8 cellular contexts compared by ENCODE assay signal in genomic region chr3:113838631-113839209, GRCh38. TPM values are rescaled to one million over a fixed set of nuclear protein-coding genes. Genes with fewer than 3 reads are reported as not detected.
DNase-seq lines count a peak whose midpoint lies in the region; ATAC-seq and TF ChIP-seq lines count a peak whose summit lies in the region.

Gene GRAMD1C (plus strand): TSS chr3:113838788. CDS start chr3:113838910, 122 bp downstream.

- H3K4me2 ChIP-seq in Loucy (ENCODE audit: low read depth, low read length, poor library complexity, severe bottlenecking): peak within 1 kb of the TSS; percentile 72
- H3K4me2 ChIP-seq in neural cell (ENCODE audit: low read length): peak within 1 kb of the TSS; percentile 49

- no peak within 1 kb of the TSS for H3K27ac Mint-ChIP-seq in stimulated activated naive CD8-positive, alpha-beta T cell treated with anti-CD3 and anti-CD28 coated beads, Interleukin-15, amount 100 ng/mL, for 72 hours

- peak within 1 kb of the TSS; percentile 39 for H3K9ac ChIP-seq in Loucy (ENCODE audit: low read depth, low read length, poor library complexity, severe bottlenecking)
- H3K9ac ChIP-seq in neural cell (ENCODE audit: low read length): peak within 1 kb of the TSS; percentile 46

- ATAC-seq in RWPE2 (ENCODE audit: low read depth): peak; percentile 96
- peak; percentile 98 for ATAC-seq in stimulated activated naive CD8-positive, alpha-beta T cell treated with anti-CD3 and anti-CD28 coated beads, Interleukin-15, amount 100 ng/mL, for 72 hours

- H3K27ac ChIP-seq in RWPE2 (ENCODE audit: poor library complexity, severe bottlenecking) (peak within 1 kb of the TSS; percentile 29), neural cell (ENCODE audit: low read length) (no peak within 1 kb of the TSS)

- H3K4me1 Mint-ChIP-seq in stimulated activated naive CD8-positive, alpha-beta T cell treated with anti-CD3 and anti-CD28 coated beads, Interleukin-15, amount 100 ng/mL, for 72 hours: peaks cover 8% of the 10 kb centered on the region

- H3K9me3 Mint-ChIP-seq in stimulated activated naive CD8-positive, alpha-beta T cell treated with anti-CD3 and anti-CD28 coated beads, Interleukin-15, amount 100 ng/mL, for 72 hours: no peaks in the 10 kb centered on the region

- H3K4me1 ChIP-seq in HAP-1 (peaks cover 9% of the 10 kb centered on the region), Loucy (ENCODE audit: insufficient read depth, low read length, poor library complexity, severe bottlenecking) (peaks cover 3% of the 10 kb centered on the region), RWPE2 (ENCODE audit: insufficient read depth, poor library complexity, severe bottlenecking) (peaks cover 8% of the 10 kb centered on the region)

- H2AFZ ChIP-seq in Loucy (ENCODE audit: low read length) (peak within 1 kb of the TSS; percentile 89), neural cell (ENCODE audit: low read depth, low read length) (peak within 1 kb of the TSS; percentile 29)

- H3K27me3 ChIP-seq in HAP-1 (ENCODE audit: low read depth) (no peaks in the 10 kb centered on the region), Loucy (ENCODE audit: insufficient read depth, low read length, poor library complexity, severe bottlenecking) (no peaks in the 10 kb centered on the region), RWPE2 (ENCODE audit: insufficient read depth, poor library complexity, severe bottlenecking) (no peaks in the 10 kb centered on the region), neural cell (ENCODE audit: insufficient read depth, low read depth, low read length) (no peaks in the 10 kb centered on the region)

- H3K4me3 ChIP-seq in HAP-1: peak within 1 kb of the TSS; percentile 39
- peak within 1 kb of the TSS; percentile 75 for H3K4me3 ChIP-seq in Loucy (ENCODE audit: low read length, poor library complexity, severe bottlenecking)
- H3K4me3 ChIP-seq in RWPE2 (ENCODE audit: severe bottlenecking): peak within 1 kb of the TSS; percentile 77
- H3K4me3 ChIP-seq in foreskin fibroblast (ENCODE audit: low read depth in 1 of 2, low read length in 2 of 2): peak within 1 kb of the TSS; percentile 59 to 71
- H3K4me3 ChIP-seq in neural cell (ENCODE audit: low read length): peak within 1 kb of the TSS; percentile 72

- H3K36me3 ChIP-seq in HAP-1 (replicated peaks) (no peaks in the 10 kb centered on the region), Loucy (ENCODE audit: insufficient read depth, low read length) (no peaks in the 10 kb centered on the region), RWPE2 (ENCODE audit: low read depth) (no peaks in the 10 kb centered on the region), neural cell (ENCODE audit: insufficient read depth, low read length) (no peaks in the 10 kb centered on the region)

- H4K20me1 ChIP-seq in Loucy (ENCODE audit: insufficient read depth, low read length, poor library complexity, severe bottlenecking) (no peaks in the 10 kb centered on the region), neural cell (ENCODE audit: insufficient read depth) (no peaks in the 10 kb centered on the region)

- H3K79me2 ChIP-seq in Loucy (ENCODE audit: insufficient read depth, low read length) (no peaks in the 10 kb centered on the region), neural cell (replicated peaks; ENCODE audit: insufficient read depth, low read length) (no peaks in the 10 kb centered on the region)

- H3F3A ChIP-seq in Loucy (ENCODE audit: low read depth) (no peaks in the 10 kb centered on the region), neural cell (ENCODE audit: insufficient read depth, low read length, poor library complexity, severe bottlenecking) (no peaks in the 10 kb centered on the region)

- peak; percentile 89 for TF ChIP-seq RAD21 in neural cell (conservative IDR thresholded peaks at IDR 0.05)

- TF ChIP-seq CTCF in Loucy (conservative IDR thresholded peaks at IDR 0.05; ENCODE audit: low read length) (peak; percentile 81), RWPE2 (IDR thresholded peaks at IDR 0.05; ENCODE audit: poor library complexity, severe bottlenecking) (peak; percentile 97), foreskin fibroblast (IDR thresholded peaks at IDR 0.05; ENCODE audit: low read depth, low read length) (peak; percentile 89), neural cell (IDR thresholded peaks at IDR 0.05; ENCODE audit: poor library complexity, severe bottlenecking) (peak; percentile 96)

- no peaks in the 10 kb centered on the region for H3K9me2 ChIP-seq in Loucy (replicated peaks; ENCODE audit: low read depth, low read length)
- H3K9me2 ChIP-seq in neural cell (ENCODE audit: insufficient read depth, low read length): no peaks in the 10 kb centered on the region

- no peaks in the 10 kb centered on the region for H3K9me3 ChIP-seq in HAP-1
- H3K9me3 ChIP-seq in Loucy (ENCODE audit: insufficient read depth, low read depth, low read length): no peaks in the 10 kb centered on the region
- no peaks in the 10 kb centered on the region for H3K9me3 ChIP-seq in RWPE2 (ENCODE audit: severe bottlenecking)
- H3K9me3 ChIP-seq in neural cell (ENCODE audit: low read length): no peaks in the 10 kb centered on the region

- DNase-seq in ELR (ENCODE audit: low read depth): peak; percentile 92
- DNase-seq in HAP-1 (ENCODE audit: low spot score in 2 of 2): peak; percentile 89 to 90
- peak; percentile 83 for DNase-seq in RWPE2 (ENCODE audit: low spot score)
- DNase-seq in activated effector memory CD4-positive, alpha-beta T cell treated with Interleukin-2 at 50 U/mL for 16 hours: peak; percentile 73
- peak; percentile 83 to 95 for DNase-seq in foreskin fibroblast
- DNase-seq in stimulated activated naive CD8-positive, alpha-beta T cell treated with anti-CD3 and anti-CD28 coated beads, Interleukin-15, amount 100 ng/mL, for 72 hours: peak; percentile 81 to 88

- H3K27me3 Mint-ChIP-seq in stimulated activated naive CD8-positive, alpha-beta T cell treated with anti-CD3 and anti-CD28 coated beads, Interleukin-15, amount 100 ng/mL, for 72 hours: no peaks in the 10 kb centered on the region

- in situ Hi-C loops in HAP-1 (cut with MboI; ENCODE audit: low sequenced_read_pairs): loop anchor here (25.0 kb wide), 1 partner anchor 224 kb away; the partner anchor contains the start of genes CCDC191 and QTRT2

- TF ChIP-seq EP300 in neural cell (conservative IDR thresholded peaks at IDR 0.05; ENCODE audit: poor library complexity, severe bottlenecking): peak; percentile 43

- peak within 1 kb of the TSS; percentile 81 to 82 for H3K4me3 Mint-ChIP-seq in stimulated activated naive CD8-positive, alpha-beta T cell treated with anti-CD3 and anti-CD28 coated beads, Interleukin-15, amount 100 ng/mL, for 72 hours

TF ChIP-seq in neural cell, 6 proteins besides CTCF, POLR2A, EP300 and RAD21:
- peak; percentile 79 for TF ChIP-seq REST (IDR thresholded peaks at IDR 0.05; ENCODE audit: borderline replicate concordance)
- TF ChIP-seq POLR2AphosphoS5 (IDR thresholded peaks at IDR 0.05): peak; percentile 23
- TF ChIP-seq MXI1 (conservative IDR thresholded peaks at IDR 0.05; ENCODE audit: poor library complexity, severe bottlenecking): peak; percentile 74
- TF ChIP-seq EZH2 (IDR thresholded peaks at IDR 0.05; ENCODE audit: borderline replicate concordance, insufficient read depth, low read length, poor library complexity, severe bottlenecking): no peak
- peak; percentile 95 for TF ChIP-seq SMC3 (conservative IDR thresholded peaks at IDR 0.05; ENCODE audit: poor library complexity)

RNA-seq across cellular contexts. Expression of gene GRAMD1C, which starts in this region (rescaled TPM):
- polyA plus RNA-seq in neural cell: 12.9 and 31.0 TPM in 2 replicates
- polyA minus RNA-seq in neural cell: 15.8 and 19.7 TPM in 2 replicates
